In the genomic region with DNA sequence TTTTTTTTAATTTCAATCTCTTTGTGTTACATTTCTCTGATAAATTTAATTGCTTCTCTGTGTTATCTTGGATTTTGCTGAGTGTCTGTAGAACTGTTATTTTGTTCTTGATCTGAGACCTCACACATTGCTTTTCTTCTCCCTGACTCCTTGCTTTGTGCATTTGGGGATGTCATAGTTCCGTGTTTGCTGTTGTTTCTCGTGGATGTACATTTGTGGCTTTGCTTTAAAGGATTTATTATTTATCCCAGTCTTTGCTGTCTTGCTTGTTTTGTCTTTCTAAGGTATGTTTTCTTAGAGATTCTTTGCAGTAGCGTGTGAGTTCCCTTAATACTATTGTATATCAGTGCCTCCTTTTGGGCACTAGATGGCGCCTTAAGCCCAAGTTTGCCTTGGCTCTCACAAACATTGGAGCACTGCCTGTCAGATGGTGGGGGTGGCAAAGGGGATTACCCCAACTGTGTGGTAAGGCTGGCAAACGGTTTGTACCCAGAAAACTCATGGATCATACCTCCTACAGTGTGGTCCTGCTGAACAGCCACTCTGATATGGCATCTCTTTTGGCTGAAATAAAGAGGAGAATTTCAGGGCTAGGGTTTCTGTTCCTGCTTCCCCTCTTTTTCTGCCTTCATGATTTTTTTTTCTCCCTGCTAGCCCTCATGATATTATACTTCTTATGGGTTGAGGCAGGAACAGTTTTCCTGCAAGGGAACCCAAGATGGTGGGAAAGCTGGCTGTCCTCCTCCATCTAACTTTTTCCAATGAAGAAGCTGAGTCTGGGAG, we compare ENCODE assay signal across 8 cellular contexts.
DNase-seq lines count a peak whose midpoint lies in the region; ATAC-seq and TF ChIP-seq lines count a peak whose summit lies in the region.

No MANE protein-coding gene starts in this region.

- H3K27ac ChIP-seq in Panc1 (ENCODE audit: low read length) (no peak overlapping the region), thyroid gland (no peak overlapping the region)

- H3K27me3 ChIP-seq in Panc1 (ENCODE audit: control insufficient read depth, insufficient read depth, low read length) (no peaks in the 10 kb centered on the region), thyroid gland (no peaks in the 10 kb centered on the region)

- POLR2A ChIA-PET in Panc1 (lab: Charles Lee) = interaction anchor here (0.9 kb wide), 1 partner anchor 130 kb away, joined by 3 read pairs; the partner anchor contains the start of gene LARP1B

- DNase-seq in Daoy (ENCODE audit: low read depth) = peak; percentile 64
- DNase-seq in HuH-7.5 (ENCODE audit: low spot score) = peak; percentile 5
- DNase-seq in Panc1 (ENCODE audit: low read depth, low spot score) = peak; percentile 36
- DNase-seq in activated T-helper 1 cell treated with Interleukin-2 at 50 U/mL for 16 hours (ENCODE audit: low read depth) = peak; percentile 29
- peak; percentile 63 for DNase-seq in fibroblast of the conjunctiva (ENCODE audit: low read depth)
- peak; percentile 11 for DNase-seq in occipital lobe (lab: John Stamatoyannopoulos, UW)
- peak; percentile 63 to 70 for DNase-seq in thyroid gland

- WGBS in thyroid gland, 2 donors = 4% methylated on average over 5 of the region's 5 CpGs

- intact Hi-C loops in Panc1 (cut with micrococcal nuclease; ENCODE audit: unreplicated experiment) = no loop called here
- intact Hi-C loops in thyroid gland (cut with DNase I) = no loop called here

- ATAC-seq in GM21619 (IDR thresholded peaks at IDR 0.05; ENCODE audit: unreplicated experiment) (peak; percentile 99), Panc1 (peak; percentile 93)

- H3K36me3 ChIP-seq in Panc1 (ENCODE audit: control insufficient read depth, insufficient read depth, low read length) (no peaks in the 10 kb centered on the region), thyroid gland (no peaks in the 10 kb centered on the region)

- in situ Hi-C loops in Panc1 (cut with HindIII; ENCODE audit: low pct_unique_long_range_greater_than_20kb, low sequenced_read_pairs) = no loop called here

- H3K4me1 ChIP-seq in Panc1 (ENCODE audit: control insufficient read depth, insufficient read depth, low read length) (no peaks in the 10 kb centered on the region), thyroid gland (no peaks in the 10 kb centered on the region)

- TF ChIP-seq CTCF in Panc1 (IDR thresholded peaks at IDR 0.05) (peak; percentile 84), thyroid gland (IDR thresholded peaks at IDR 0.05) (peak; percentile 25 to 91 (median 88))

- BruUV-seq in Panc1 (replicated peaks; lab: Mats Ljungman, UMichigan) = no TSS peak

- no peak for TF ChIP-seq POLR2A in thyroid gland (IDR thresholded peaks at IDR 0.05)

- no peak overlapping the region for H3K4me3 ChIP-seq in Panc1 (ENCODE audit: low read depth in 2 of 2, low read length in 2 of 2)
- no peak overlapping the region for H3K4me3 ChIP-seq in thyroid gland (replicated peaks in 1 of 3)

- H3K9me3 ChIP-seq in Panc1 (ENCODE audit: control insufficient read depth, insufficient read depth, low read depth, low read length) = 0 out of 2 replicates have a peak, but pooled peaks cover 3% of the 10 kb centered on the region
- H3K9me3 ChIP-seq in thyroid gland = no peaks in the 10 kb centered on the region

- CTCF ChIA-PET in Panc1 (lab: Charles Lee) = interaction anchor here (0.7 kb wide), 1 partner anchor 136 kb away, joined by 3 read pairs; no protein-coding TSS in a partner anchor

Comparison
In these comparisons a context has a peak if more than half of its experiments do, and no peak if none do; other contexts are left out.
1. DNase-seq: peak in every context shown above with its lines; median percentile 66 in thyroid gland; 64 in Daoy; 63 in fibroblast of the conjunctiva; 36 in Panc1; 29 in activated T-helper 1 cell treated with Interleukin-2 at 50 U/mL for 16 hours; 11 in occipital lobe; 5 in HuH-7.5.